Comparison of ENCODE assay signal across 1 cellular context in the genomic region with DNA sequence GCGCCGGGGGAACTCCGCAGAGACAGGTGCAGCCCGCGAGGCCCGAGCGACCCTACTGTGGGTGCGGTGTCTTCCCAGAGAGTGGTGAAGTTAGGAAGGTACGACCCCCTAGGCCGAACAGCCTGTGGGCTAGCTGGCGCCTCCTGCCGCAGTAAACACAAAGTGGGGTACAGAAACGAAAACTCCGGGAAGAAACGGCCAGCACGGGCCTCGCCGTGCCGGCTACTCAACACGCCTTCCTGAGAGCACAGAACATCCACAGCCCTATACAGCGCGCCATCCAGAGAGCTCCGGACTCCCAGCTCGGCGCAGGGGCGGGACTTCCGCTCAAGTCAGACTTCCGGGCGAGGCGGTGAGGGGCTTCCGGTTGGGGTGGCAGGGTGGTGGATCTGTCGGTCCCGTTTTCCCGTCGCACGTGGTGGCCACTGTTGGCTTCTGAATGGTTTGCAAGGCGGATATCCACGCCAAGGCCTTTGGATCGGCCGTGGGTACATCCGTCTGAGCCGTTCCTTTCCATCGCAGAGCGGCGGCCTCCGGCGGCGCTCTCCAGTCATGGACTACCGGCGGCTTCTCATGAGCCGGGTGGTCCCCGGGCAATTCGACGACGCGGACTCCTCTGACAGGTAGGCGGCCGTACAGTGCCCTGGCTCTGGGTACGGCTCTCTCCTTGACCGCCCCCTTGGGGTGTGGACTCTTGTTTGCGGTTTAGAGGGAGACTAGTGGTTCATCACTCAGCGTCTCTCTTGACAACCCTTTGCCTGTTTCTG.
TF ChIP-seq lines count a peak whose summit lies in the region.

A gene (minus strand): TSS at position 292 of the 767 bp plus-strand sequence. CDS start 2,569 bp downstream, outside the sequence.
A gene (plus strand): TSS at position 358 of the 767 bp plus-strand sequence. CDS start 195 bp downstream, at position 553.

TF ChIP-seq in K562, 482 proteins besides CTCF, POLR2A, EP300 and RAD21 (continued from another document):
- TF ChIP-seq, protein P1, sequence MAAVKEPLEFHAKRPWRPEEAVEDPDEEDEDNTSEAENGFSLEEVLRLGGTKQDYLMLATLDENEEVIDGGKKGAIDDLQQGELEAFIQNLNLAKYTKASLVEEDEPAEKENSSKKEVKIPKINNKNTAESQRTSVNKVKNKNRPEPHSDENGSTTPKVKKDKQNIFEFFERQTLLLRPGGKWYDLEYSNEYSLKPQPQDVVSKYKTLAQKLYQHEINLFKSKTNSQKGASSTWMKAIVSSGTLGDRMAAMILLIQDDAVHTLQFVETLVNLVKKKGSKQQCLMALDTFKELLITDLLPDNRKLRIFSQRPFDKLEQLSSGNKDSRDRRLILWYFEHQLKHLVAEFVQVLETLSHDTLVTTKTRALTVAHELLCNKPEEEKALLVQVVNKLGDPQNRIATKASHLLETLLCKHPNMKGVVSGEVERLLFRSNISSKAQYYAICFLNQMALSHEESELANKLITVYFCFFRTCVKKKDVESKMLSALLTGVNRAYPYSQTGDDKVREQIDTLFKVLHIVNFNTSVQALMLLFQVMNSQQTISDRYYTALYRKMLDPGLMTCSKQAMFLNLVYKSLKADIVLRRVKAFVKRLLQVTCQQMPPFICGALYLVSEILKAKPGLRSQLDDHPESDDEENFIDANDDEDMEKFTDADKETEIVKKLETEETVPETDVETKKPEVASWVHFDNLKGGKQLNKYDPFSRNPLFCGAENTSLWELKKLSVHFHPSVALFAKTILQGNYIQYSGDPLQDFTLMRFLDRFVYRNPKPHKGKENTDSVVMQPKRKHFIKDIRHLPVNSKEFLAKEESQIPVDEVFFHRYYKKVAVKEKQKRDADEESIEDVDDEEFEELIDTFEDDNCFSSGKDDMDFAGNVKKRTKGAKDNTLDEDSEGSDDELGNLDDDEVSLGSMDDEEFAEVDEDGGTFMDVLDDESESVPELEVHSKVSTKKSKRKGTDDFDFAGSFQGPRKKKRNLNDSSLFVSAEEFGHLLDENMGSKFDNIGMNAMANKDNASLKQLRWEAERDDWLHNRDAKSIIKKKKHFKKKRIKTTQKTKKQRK (IDR thresholded peaks at IDR 0.05; ENCODE audit: borderline replicate concordance, low read depth, low read length): no peak
- TF ChIP-seq KLF13 (tag; IDR thresholded peaks at IDR 0.05; ENCODE audit: borderline replicate concordance, low read depth) (peak; percentile 61; the same call in 1 of the 2 replicates), ZKSCAN3 (CRISPR knock-in tag; IDR thresholded peaks at IDR 0.05) (no peak), SMAD1 (IDR thresholded peaks at IDR 0.05; ENCODE audit: low read depth, low read length, partially characterized antibody) (peak; percentile 21), TAF1 (IDR thresholded peaks at IDR 0.05; ENCODE audit: control insufficient read depth, extremely low read depth, insufficient read depth, low read length, severe bottlenecking) (peak; percentile 94), ZNF165 (CRISPR knock-in tag; IDR thresholded peaks at IDR 0.05; ENCODE audit: borderline replicate concordance) (no peak; the same call in 1 of the 2 replicates), SMARCE1 (IDR thresholded peaks at IDR 0.05) (no peak; the same call in 1 of the 2 replicates), NCOA2 (IDR thresholded peaks at IDR 0.05; ENCODE audit: partially characterized antibody in 2 of 2) (no peak), DPF2 (IDR thresholded peaks at IDR 0.05) (no peak; the same call in 1 of the 2 replicates), CAMTA2 (CRISPR knock-in tag; conservative IDR thresholded peaks at IDR 0.05) (0 out of 2 replicates have a peak, but pooled peaks have one; percentile 61), ZSCAN32 (CRISPR knock-in tag; IDR thresholded peaks at IDR 0.05) (no peak), ZNF175 (CRISPR knock-in tag; IDR thresholded peaks at IDR 0.05; ENCODE audit: low read depth) (no peak), OTX1 (CRISPR knock-in tag; IDR thresholded peaks at IDR 0.05) (no peak), ZNF780A (CRISPR knock-in tag; IDR thresholded peaks at IDR 0.05) (no peak), SRSF9 (IDR thresholded peaks at IDR 0.05; ENCODE audit: borderline replicate concordance, low read depth, low read length) (no peak), CHD1 (IDR thresholded peaks at IDR 0.05; ENCODE audit: low read length) (peak; percentile 11), ZNF764 (CRISPR knock-in tag; IDR thresholded peaks at IDR 0.05; ENCODE audit: low read depth) (no peak), BRF1 (IDR thresholded peaks at IDR 0.05; ENCODE audit: borderline replicate concordance, extremely low read depth, insufficient read length) (no peak), SOX6 (IDR thresholded peaks at IDR 0.05) (peak; percentile 50; the same call in 1 of the 2 replicates)
- TF ChIP-seq, protein P2, sequence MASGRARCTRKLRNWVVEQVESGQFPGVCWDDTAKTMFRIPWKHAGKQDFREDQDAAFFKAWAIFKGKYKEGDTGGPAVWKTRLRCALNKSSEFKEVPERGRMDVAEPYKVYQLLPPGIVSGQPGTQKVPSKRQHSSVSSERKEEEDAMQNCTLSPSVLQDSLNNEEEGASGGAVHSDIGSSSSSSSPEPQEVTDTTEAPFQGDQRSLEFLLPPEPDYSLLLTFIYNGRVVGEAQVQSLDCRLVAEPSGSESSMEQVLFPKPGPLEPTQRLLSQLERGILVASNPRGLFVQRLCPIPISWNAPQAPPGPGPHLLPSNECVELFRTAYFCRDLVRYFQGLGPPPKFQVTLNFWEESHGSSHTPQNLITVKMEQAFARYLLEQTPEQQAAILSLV (tag; IDR thresholded peaks at IDR 0.05): no peak
- TF ChIP-seq, protein P3, sequence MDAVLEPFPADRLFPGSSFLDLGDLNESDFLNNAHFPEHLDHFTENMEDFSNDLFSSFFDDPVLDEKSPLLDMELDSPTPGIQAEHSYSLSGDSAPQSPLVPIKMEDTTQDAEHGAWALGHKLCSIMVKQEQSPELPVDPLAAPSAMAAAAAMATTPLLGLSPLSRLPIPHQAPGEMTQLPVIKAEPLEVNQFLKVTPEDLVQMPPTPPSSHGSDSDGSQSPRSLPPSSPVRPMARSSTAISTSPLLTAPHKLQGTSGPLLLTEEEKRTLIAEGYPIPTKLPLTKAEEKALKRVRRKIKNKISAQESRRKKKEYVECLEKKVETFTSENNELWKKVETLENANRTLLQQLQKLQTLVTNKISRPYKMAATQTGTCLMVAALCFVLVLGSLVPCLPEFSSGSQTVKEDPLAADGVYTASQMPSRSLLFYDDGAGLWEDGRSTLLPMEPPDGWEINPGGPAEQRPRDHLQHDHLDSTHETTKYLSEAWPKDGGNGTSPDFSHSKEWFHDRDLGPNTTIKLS (IDR thresholded peaks at IDR 0.05; ENCODE audit: borderline replicate concordance, low read depth): peak; percentile 69
- TF ChIP-seq, protein P4, sequence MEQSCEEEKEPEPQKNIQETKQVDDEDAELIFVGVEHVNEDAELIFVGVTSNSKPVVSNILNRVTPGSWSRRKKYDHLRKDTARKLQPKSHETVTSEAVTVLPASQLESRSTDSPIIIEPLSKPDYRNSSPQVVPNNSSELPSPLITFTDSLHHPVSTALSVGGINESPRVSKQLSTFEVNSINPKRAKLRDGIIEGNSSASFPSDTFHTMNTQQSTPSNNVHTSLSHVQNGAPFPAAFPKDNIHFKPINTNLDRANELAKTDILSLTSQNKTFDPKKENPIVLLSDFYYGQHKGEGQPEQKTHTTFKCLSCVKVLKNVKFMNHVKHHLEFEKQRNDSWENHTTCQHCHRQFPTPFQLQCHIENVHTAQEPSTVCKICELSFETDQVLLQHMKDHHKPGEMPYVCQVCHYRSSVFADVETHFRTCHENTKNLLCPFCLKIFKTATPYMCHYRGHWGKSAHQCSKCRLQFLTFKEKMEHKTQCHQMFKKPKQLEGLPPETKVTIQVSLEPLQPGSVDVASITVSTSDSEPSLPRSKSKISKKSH (CRISPR knock-in tag; IDR thresholded peaks at IDR 0.05): no peak
- TF ChIP-seq, protein P5, sequence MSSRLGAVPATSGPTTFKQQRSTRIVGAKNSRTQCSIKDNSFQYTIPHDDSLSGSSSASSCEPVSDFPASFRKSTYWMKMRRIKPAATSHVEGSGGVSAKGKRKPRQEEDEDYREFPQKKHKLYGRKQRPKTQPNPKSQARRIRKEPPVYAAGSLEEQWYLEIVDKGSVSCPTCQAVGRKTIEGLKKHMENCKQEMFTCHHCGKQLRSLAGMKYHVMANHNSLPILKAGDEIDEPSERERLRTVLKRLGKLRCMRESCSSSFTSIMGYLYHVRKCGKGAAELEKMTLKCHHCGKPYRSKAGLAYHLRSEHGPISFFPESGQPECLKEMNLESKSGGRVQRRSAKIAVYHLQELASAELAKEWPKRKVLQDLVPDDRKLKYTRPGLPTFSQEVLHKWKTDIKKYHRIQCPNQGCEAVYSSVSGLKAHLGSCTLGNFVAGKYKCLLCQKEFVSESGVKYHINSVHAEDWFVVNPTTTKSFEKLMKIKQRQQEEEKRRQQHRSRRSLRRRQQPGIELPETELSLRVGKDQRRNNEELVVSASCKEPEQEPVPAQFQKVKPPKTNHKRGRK (tag; IDR thresholded peaks at IDR 0.05): no peak
- TF ChIP-seq, protein P6, sequence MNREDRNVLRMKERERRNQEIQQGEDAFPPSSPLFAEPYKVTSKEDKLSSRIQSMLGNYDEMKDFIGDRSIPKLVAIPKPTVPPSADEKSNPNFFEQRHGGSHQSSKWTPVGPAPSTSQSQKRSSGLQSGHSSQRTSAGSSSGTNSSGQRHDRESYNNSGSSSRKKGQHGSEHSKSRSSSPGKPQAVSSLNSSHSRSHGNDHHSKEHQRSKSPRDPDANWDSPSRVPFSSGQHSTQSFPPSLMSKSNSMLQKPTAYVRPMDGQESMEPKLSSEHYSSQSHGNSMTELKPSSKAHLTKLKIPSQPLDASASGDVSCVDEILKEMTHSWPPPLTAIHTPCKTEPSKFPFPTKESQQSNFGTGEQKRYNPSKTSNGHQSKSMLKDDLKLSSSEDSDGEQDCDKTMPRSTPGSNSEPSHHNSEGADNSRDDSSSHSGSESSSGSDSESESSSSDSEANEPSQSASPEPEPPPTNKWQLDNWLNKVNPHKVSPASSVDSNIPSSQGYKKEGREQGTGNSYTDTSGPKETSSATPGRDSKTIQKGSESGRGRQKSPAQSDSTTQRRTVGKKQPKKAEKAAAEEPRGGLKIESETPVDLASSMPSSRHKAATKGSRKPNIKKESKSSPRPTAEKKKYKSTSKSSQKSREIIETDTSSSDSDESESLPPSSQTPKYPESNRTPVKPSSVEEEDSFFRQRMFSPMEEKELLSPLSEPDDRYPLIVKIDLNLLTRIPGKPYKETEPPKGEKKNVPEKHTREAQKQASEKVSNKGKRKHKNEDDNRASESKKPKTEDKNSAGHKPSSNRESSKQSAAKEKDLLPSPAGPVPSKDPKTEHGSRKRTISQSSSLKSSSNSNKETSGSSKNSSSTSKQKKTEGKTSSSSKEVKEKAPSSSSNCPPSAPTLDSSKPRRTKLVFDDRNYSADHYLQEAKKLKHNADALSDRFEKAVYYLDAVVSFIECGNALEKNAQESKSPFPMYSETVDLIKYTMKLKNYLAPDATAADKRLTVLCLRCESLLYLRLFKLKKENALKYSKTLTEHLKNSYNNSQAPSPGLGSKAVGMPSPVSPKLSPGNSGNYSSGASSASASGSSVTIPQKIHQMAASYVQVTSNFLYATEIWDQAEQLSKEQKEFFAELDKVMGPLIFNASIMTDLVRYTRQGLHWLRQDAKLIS (CRISPR knock-in tag; IDR thresholded peaks at IDR 0.05): no peak; the same call in 1 of the 2 replicates
- TF ChIP-seq, protein P7, sequence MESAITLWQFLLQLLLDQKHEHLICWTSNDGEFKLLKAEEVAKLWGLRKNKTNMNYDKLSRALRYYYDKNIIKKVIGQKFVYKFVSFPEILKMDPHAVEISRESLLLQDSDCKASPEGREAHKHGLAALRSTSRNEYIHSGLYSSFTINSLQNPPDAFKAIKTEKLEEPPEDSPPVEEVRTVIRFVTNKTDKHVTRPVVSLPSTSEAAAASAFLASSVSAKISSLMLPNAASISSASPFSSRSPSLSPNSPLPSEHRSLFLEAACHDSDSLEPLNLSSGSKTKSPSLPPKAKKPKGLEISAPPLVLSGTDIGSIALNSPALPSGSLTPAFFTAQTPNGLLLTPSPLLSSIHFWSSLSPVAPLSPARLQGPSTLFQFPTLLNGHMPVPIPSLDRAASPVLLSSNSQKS (CRISPR knock-in tag; IDR thresholded peaks at IDR 0.05): no peak
